In the genomic region with DNA sequence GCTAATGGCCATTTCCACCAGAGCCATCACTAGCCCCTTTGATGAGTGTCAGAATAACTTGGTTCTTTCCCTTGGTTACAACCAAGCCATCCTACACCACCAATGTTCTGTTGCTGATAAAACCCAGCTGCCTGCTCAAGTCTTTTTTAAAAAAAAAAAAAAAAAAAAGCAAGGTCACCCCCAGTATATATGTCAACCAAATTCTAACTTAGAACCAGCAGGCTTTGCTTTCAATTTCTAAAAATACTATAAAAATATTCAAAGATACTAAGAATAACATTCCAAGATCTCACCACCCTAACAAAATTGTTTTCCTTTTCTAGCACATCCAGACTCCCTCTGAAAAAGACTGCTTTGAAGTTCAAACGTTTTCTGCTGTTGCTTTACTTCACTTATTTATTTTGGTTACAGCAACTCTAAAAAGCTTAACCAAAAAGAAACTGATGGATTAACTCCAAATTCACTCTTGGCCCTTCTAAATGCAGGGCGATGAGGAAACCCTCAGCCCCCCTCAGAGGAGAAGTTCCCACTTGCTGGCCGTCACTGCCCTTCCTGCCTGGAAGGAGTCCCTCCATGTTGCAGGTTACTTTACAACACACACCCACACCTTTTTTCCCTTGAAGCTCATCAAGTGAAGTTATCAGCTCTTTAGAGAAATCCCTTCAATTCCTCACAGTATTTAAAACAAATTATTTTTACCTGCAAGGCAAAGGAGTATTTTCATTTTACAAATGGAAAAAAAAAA, we compare ENCODE assay signal across 1 cellular context.
TF ChIP-seq lines count a peak whose summit lies in the region.

No MANE protein-coding gene starts in this region.

TF ChIP-seq in HepG2, 621 proteins besides CTCF, POLR2A, EP300 and RAD21:
- TF ChIP-seq, protein P1, sequence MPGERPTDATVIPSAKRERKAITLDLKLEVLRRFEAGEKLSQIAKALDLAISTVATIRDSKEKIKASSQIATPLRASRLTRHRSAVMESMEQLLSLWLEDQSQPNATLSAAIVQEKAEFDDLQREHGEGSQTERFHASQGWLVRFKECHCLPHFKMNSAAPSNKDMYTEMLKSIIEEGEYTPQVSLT (CRISPR knock-in tag; IDR thresholded peaks at IDR 0.05; ENCODE audit: borderline replicate concordance, low read depth) = no peak
- TF ChIP-seq ESRRA (CRISPR knock-in tag; IDR thresholded peaks at IDR 0.05; ENCODE audit: low read depth) = no peak
